In genomic region chr14:94538070-94538740, GRCh38 we compare ENCODE assay signal across 1 cellular context.
TF ChIP-seq lines count a peak whose summit lies in the region.

No MANE protein-coding gene starts in this region.

TF ChIP-seq in GM23338, 12 proteins besides CTCF, POLR2A, EP300 and RAD21 (continued from another document):
- no peak for TF ChIP-seq REST (IDR thresholded peaks at IDR 0.05; ENCODE audit: unreplicated experiment)
- no peak for TF ChIP-seq ZNF114 (CRISPR knock-in tag; IDR thresholded peaks at IDR 0.05)
TF ChIP-seq in GM23338: peak in this region for 0.
